ENCODE assay signal across 18 cellular contexts in the genomic region with DNA sequence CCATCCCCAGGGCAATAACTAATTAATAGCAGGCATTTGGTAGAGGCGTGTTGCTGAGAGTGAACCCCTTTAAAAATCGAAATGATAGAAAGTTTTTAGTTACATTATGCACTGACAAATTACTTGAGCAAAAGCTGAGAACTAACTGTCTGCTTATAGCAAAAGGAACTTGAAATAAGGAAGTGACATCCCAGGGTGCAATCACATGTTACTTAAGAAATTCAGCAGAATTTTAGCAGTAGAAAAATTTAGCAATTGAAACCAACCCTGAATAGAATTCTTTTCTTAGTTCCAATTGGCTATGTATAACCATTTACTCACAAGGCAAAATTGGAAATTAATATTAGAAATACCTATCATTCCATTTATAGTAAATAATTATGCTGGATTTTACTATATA.
DNase-seq lines count a peak whose midpoint lies in the region; ATAC-seq and TF ChIP-seq lines count a peak whose summit lies in the region.
"Had no signal": no experiment of that assay in that cellular context is flagged by ENCODE, and none has a peak within 500 bp of the region (broad histone marks: within the 10 kb centered on the region; RNA-seq: fewer than 3 reads in every experiment).

No MANE protein-coding gene starts in this region.

- CTCF ChIA-PET in naive thymus-derived CD4-positive, alpha-beta T cell (lab: Charles Lee), result no interaction called here
- CTCF ChIA-PET in activated CD4-positive, alpha-beta memory T cell treated with anti-CD3 and anti-CD28 coated beads for 36 hours (lab: Charles Lee), result no interaction called here

- in situ Hi-C loops in GM23248 (cut with MboI), result no loop called here

- H3K9me2 ChIP-seq in MM.1S (replicated peaks; ENCODE audit: insufficient read depth, low read length), result no peaks in the 10 kb centered on the region
- no peaks in the 10 kb centered on the region for H3K9me2 ChIP-seq in SU-DHL-6 (replicated peaks; ENCODE audit: insufficient read depth, low read length)
- H3K9me2 ChIP-seq in GM23248 (ENCODE audit: insufficient read depth), result no peaks in the 10 kb centered on the region

- H3K27ac ChIP-seq in MM.1S (ENCODE audit: low read length) (peak overlapping the region; percentile 63; the same call in 1 of the 2 replicates), SU-DHL-6 (ENCODE audit: low read depth, low read length) (peak overlapping the region; percentile 95), GM23248 (no peak overlapping the region)
- no peak overlapping the region for H3K27ac ChIP-seq in naive thymus-derived CD4-positive, alpha-beta T cell (ENCODE audit: low read depth, low read length)
- H3K27ac ChIP-seq: brain microvascular endothelial cell had no signal

- H3K4me1 Mint-ChIP-seq in naive thymus-derived CD4-positive, alpha-beta T cell, result peaks cover 15 to 47% (median 36%) of the 10 kb centered on the region in 7 donors
- H3K4me1 Mint-ChIP-seq in activated CD4-positive, alpha-beta memory T cell treated with anti-CD3 and anti-CD28 coated beads for 36 hours (ENCODE audit: low read depth), result peaks cover 19% of the 10 kb centered on the region
- H3K4me1 Mint-ChIP-seq: mesothelial cell of epicardium had no signal

- intact Hi-C loops in naive thymus-derived CD4-positive, alpha-beta T cell (cut with micrococcal nuclease), result loop anchor here in 1 of 2 donors (1.0 kb wide), 1 partner anchor 9 kb away; no protein-coding TSS in a partner anchor
- intact Hi-C loops in activated CD4-positive, alpha-beta memory T cell treated with anti-CD3 and anti-CD28 coated beads for 36 hours (cut with micrococcal nuclease), result no loop called here

- peaks cover 0 to 4% (median 0%) of the 10 kb centered on the region in 5 donors for H3K27me3 Mint-ChIP-seq in naive thymus-derived CD4-positive, alpha-beta T cell
- no peaks in the 10 kb centered on the region for H3K27me3 Mint-ChIP-seq in activated CD4-positive, alpha-beta memory T cell treated with anti-CD3 and anti-CD28 coated beads for 36 hours

- H3K4me3 ChIP-seq in MM.1S (ENCODE audit: low read length), result no peak overlapping the region
- no peak overlapping the region for H3K4me3 ChIP-seq in SU-DHL-6 (ENCODE audit: insufficient read depth, low read length, poor library complexity, severe bottlenecking)
- H3K4me3 ChIP-seq in naive thymus-derived CD4-positive, alpha-beta T cell (ENCODE audit: low read length), result no peak overlapping the region
- H3K4me3 ChIP-seq in GM23248, result no peak overlapping the region
- H3K4me3 ChIP-seq: stomach had no signal

- H3K9me3 Mint-ChIP-seq in naive thymus-derived CD4-positive, alpha-beta T cell, result peaks cover 0 to 17% (median 2%) of the 10 kb centered on the region in 11 donors
- no peaks in the 10 kb centered on the region for H3K9me3 Mint-ChIP-seq in activated CD4-positive, alpha-beta memory T cell treated with anti-CD3 and anti-CD28 coated beads for 36 hours
- H3K9me3 Mint-ChIP-seq: mesothelial cell of epicardium had no signal

- H3K9ac ChIP-seq in MM.1S (ENCODE audit: low read length) (no peak overlapping the region), SU-DHL-6 (ENCODE audit: low read length) (peak overlapping the region; percentile 48), GM23248 (no peak overlapping the region)

- ATAC-seq in naive thymus-derived CD4-positive, alpha-beta T cell, result peak; percentile 35
- no peak for ATAC-seq in HG02763 (IDR thresholded peaks at IDR 0.05; ENCODE audit: unreplicated experiment)
- ATAC-seq: activated naive CD4-positive, alpha-beta T cell treated with anti-CD3 and anti-CD28 coated beads, Interleukin-2, amount 50 U/mL, for 72 hours; PC-3 had no signal

- H3K9me3 ChIP-seq in MM.1S (replicated peaks; ENCODE audit: insufficient read depth, low read length) (no peaks in the 10 kb centered on the region), SU-DHL-6 (ENCODE audit: insufficient read depth, low read length) (no peaks in the 10 kb centered on the region), GM23248 (ENCODE audit: low read depth) (no peaks in the 10 kb centered on the region)
- no peaks in the 10 kb centered on the region for H3K9me3 ChIP-seq in naive thymus-derived CD4-positive, alpha-beta T cell (ENCODE audit: control insufficient read depth in 2 of 3, low read length in 3 of 3)
- H3K9me3 ChIP-seq: stomach had no signal

- no peaks in the 10 kb centered on the region for H3K36me3 ChIP-seq in MM.1S (replicated peaks; ENCODE audit: insufficient read depth, low read length)
- no peaks in the 10 kb centered on the region for H3K36me3 ChIP-seq in SU-DHL-6 (ENCODE audit: low read length)
- H3K36me3 ChIP-seq in naive thymus-derived CD4-positive, alpha-beta T cell (ENCODE audit: control insufficient read depth in 2 of 3, insufficient read depth in 3 of 3, low read length in 3 of 3), result no peaks in the 10 kb centered on the region
- no peaks in the 10 kb centered on the region for H3K36me3 ChIP-seq in GM23248 (ENCODE audit: low read depth)
- H3K36me3 ChIP-seq: brain microvascular endothelial cell, stomach had no signal

- no peaks in the 10 kb centered on the region for H3K27me3 ChIP-seq in MM.1S (replicated peaks; ENCODE audit: insufficient read depth, low read length)
- H3K27me3 ChIP-seq in SU-DHL-6 (ENCODE audit: low read length), result no peaks in the 10 kb centered on the region
- no peaks in the 10 kb centered on the region for H3K27me3 ChIP-seq in naive thymus-derived CD4-positive, alpha-beta T cell (ENCODE audit: control insufficient read depth in 2 of 2, insufficient read depth in 2 of 2, low read length in 2 of 2)
- H3K27me3 ChIP-seq in GM23248 (replicated peaks; ENCODE audit: insufficient read depth), result no peaks in the 10 kb centered on the region
- H3K27me3 ChIP-seq: brain microvascular endothelial cell, stomach had no signal

- POLR2A ChIA-PET in naive thymus-derived CD4-positive, alpha-beta T cell (lab: Charles Lee), result no interaction called here
- POLR2A ChIA-PET in activated CD4-positive, alpha-beta memory T cell treated with anti-CD3 and anti-CD28 coated beads for 36 hours (lab: Charles Lee), result no interaction called here

- no peaks in the 10 kb centered on the region for H3K79me2 ChIP-seq in MM.1S (ENCODE audit: low read length)
- no peaks in the 10 kb centered on the region for H3K79me2 ChIP-seq in SU-DHL-6 (ENCODE audit: insufficient read depth, low read length)
- no peaks in the 10 kb centered on the region for H3K79me2 ChIP-seq in GM23248 (ENCODE audit: insufficient read depth)

- H3K4me2 ChIP-seq in MM.1S (ENCODE audit: low read depth, low read length), result peak overlapping the region; percentile 8; the same call in 1 of the 2 replicates
- peak overlapping the region; percentile 72 for H3K4me2 ChIP-seq in SU-DHL-6 (ENCODE audit: low read depth, low read length, poor library complexity, severe bottlenecking)
- H3K4me2 ChIP-seq in GM23248 (ENCODE audit: unreplicated experiment), result no peak overlapping the region

- H3K4me3 Mint-ChIP-seq in naive thymus-derived CD4-positive, alpha-beta T cell, result no peak overlapping the region
- no peak overlapping the region for H3K4me3 Mint-ChIP-seq in activated CD4-positive, alpha-beta memory T cell treated with anti-CD3 and anti-CD28 coated beads for 36 hours
- H3K4me3 Mint-ChIP-seq: mesothelial cell of epicardium had no signal

- H3F3A ChIP-seq in MM.1S (ENCODE audit: insufficient read depth, low read length) (peaks cover 18% of the 10 kb centered on the region), SU-DHL-6 (ENCODE audit: insufficient read depth) (peaks cover 52% of the 10 kb centered on the region), GM23248 (ENCODE audit: insufficient read depth) (no peaks in the 10 kb centered on the region)

- 6% methylated on average over 2 of the region's 2 CpGs for WGBS in GM23248 (ENCODE audit: low coverage in 1 of 2, low lambda C conversion rate in 2 of 2, missing lambda C conversion rate in 2 of 2), 2 experiments

- DNase-seq in GF-D8 (lab: John Stamatoyannopoulos, UW) (peak; percentile 71), MM.1S (peak; percentile 36), GM23248 (no peak), COR-L47 (lab: John Stamatoyannopoulos, UW) (no peak)
- DNase-seq in naive thymus-derived CD4-positive, alpha-beta T cell, result no peak
- no peak for DNase-seq in activated CD4-positive, alpha-beta memory T cell treated with anti-CD3 and anti-CD28 coated beads for 36 hours
- DNase-seq: activated CD8-positive, alpha-beta memory T cell treated with anti-CD3 and anti-CD28 coated beads, Interleukin-2, amount 50 U/mL, for 48 hours; brain microvascular endothelial cell; DMS153; effector memory CD4-positive, alpha-beta T cell; NCI-H1105 treated with DMSO at 0.1 percent for 48 hours; PC-3; small intestine; stomach had no signal

- H4K20me1 ChIP-seq in MM.1S (ENCODE audit: insufficient read depth, low read length), result no peaks in the 10 kb centered on the region
- no peaks in the 10 kb centered on the region for H4K20me1 ChIP-seq in SU-DHL-6 (ENCODE audit: low read depth, low read length)
- no peaks in the 10 kb centered on the region for H4K20me1 ChIP-seq in GM23248 (ENCODE audit: insufficient read depth)

- no peak overlapping the region for H2AFZ ChIP-seq in MM.1S (ENCODE audit: low read length)
- no peak overlapping the region for H2AFZ ChIP-seq in SU-DHL-6 (ENCODE audit: low read depth, low read length, severe bottlenecking)
- no peak overlapping the region for H2AFZ ChIP-seq in GM23248

- H3K36me3 Mint-ChIP-seq in naive thymus-derived CD4-positive, alpha-beta T cell, result peaks cover 0 to 29% (median 4%) of the 10 kb centered on the region in 5 donors
- no peaks in the 10 kb centered on the region for H3K36me3 Mint-ChIP-seq in activated CD4-positive, alpha-beta memory T cell treated with anti-CD3 and anti-CD28 coated beads for 36 hours
- H3K36me3 Mint-ChIP-seq: mesothelial cell of epicardium had no signal

- H3K4me1 ChIP-seq in MM.1S (ENCODE audit: low read length) (peaks cover 48% of the 10 kb centered on the region), GM23248 (ENCODE audit: insufficient read depth) (no peaks in the 10 kb centered on the region)
- peaks cover 3 to 6% of the 10 kb centered on the region in 2 donors for H3K4me1 ChIP-seq in naive thymus-derived CD4-positive, alpha-beta T cell (ENCODE audit: control insufficient read depth in 2 of 2, insufficient read depth in 2 of 2, low read length in 2 of 2)

- TF ChIP-seq CTCF in MM.1S (IDR thresholded peaks at IDR 0.05; ENCODE audit: low read length) (no peak), SU-DHL-6 (IDR thresholded peaks at IDR 0.05; ENCODE audit: insufficient read depth, low read length, poor library complexity, severe bottlenecking) (no peak)

- H3K27ac Mint-ChIP-seq in naive thymus-derived CD4-positive, alpha-beta T cell, result peak overlapping the region in 1 of 9 donors; percentile 34
- no peak overlapping the region for H3K27ac Mint-ChIP-seq in activated CD4-positive, alpha-beta memory T cell treated with anti-CD3 and anti-CD28 coated beads for 36 hours
- H3K27ac Mint-ChIP-seq: mesothelial cell of epicardium had no signal

Comparison
In these comparisons a context has a peak if more than half of its experiments do, and no peak if none do; other contexts are left out.
1. DNase-seq: peak in GF-D8 (single experiment) and MM.1S (single experiment); none in naive thymus-derived CD4-positive, alpha-beta T cell (0 of 9), activated CD4-positive, alpha-beta memory T cell treated with anti-CD3 and anti-CD28 coated beads for 36 hours (single experiment), GM23248 (single experiment) and COR-L47 (single experiment).
2. H3K27ac ChIP-seq: peak in MM.1S (single experiment) and SU-DHL-6 (single experiment); none in naive thymus-derived CD4-positive, alpha-beta T cell (single experiment) and GM23248 (single experiment).